ENCODE assay signal across 15 cellular contexts in genomic region chr17:5837055-5837491, GRCh38.
DNase-seq lines count a peak whose midpoint lies in the region; ATAC-seq and FAIRE-seq lines count a peak whose summit lies in the region.
"Had no signal": no experiment of that assay in that cellular context is flagged by ENCODE, and none has a peak within 500 bp of the region (broad histone marks: within the 10 kb centered on the region; RNA-seq: fewer than 3 reads in every experiment).

No MANE protein-coding gene starts in this region.

- H3K4me1 ChIP-seq in adipocyte (ENCODE audit: control insufficient read depth, insufficient read depth, low read length): no peaks in the 10 kb centered on the region
- H3K4me1 ChIP-seq: right atrium auricular region had no signal

- DNase-seq in NCI-H146 (lab: John Stamatoyannopoulos, UW) (peak; percentile 34), NCI-H146 treated with DMSO at 0.1 percent for 48 hours (lab: John Stamatoyannopoulos, UW; ENCODE audit: unreplicated experiment) (no peak), adipocyte (ENCODE audit: low read depth) (peak; percentile 43), glomerular endothelial cell (ENCODE audit: extremely low read depth, low read depth, low spot score) (peak; percentile 33), urothelium cell line (ENCODE audit: low spot score) (peak; percentile 61), epidermal melanocyte (ENCODE audit: insufficient read length, low spot score) (no peak)
- DNase-seq: 8988T; activated CD4-positive, alpha-beta memory T cell treated with anti-CD3 and anti-CD28 coated beads, Interleukin-2, amount 10 ng/mL, durations not matched to agents 7 days and 5 days; activated naive CD4-positive, alpha-beta T cell treated with anti-CD3 and anti-CD28 coated beads, Interleukin-2, amount 50 U/mL, for 16 hours; NCI-H1694; T-helper 1 cell had no signal

- no peak overlapping the region for H3K4me3 ChIP-seq in adipocyte (ENCODE audit: low read length)
- H3K4me3 ChIP-seq: hepatocyte, right atrium auricular region had no signal

- no peaks in the 10 kb centered on the region for H3K36me3 ChIP-seq in adipocyte (ENCODE audit: control insufficient read depth, insufficient read depth, low read length, severe bottlenecking)
- H3K36me3 ChIP-seq: right atrium auricular region had no signal

- H3K27me3 ChIP-seq in adipocyte (replicated peaks; ENCODE audit: control insufficient read depth, insufficient read depth, low read length): no peaks in the 10 kb centered on the region
- H3K27me3 ChIP-seq: hepatocyte, right atrium auricular region had no signal

- no peak overlapping the region for H3K9ac ChIP-seq in adipocyte (ENCODE audit: low read length)

- ATAC-seq in HG02571 (IDR thresholded peaks at IDR 0.05; ENCODE audit: unreplicated experiment) (no peak), GM18519 (IDR thresholded peaks at IDR 0.05; ENCODE audit: low FRiP score, unreplicated experiment) (no peak)

- FAIRE-seq in urothelium cell line (lab: Jason Lieb, UNC): no peak

- H3K9me3 ChIP-seq in adipocyte (ENCODE audit: control insufficient read depth, low read length): no peaks in the 10 kb centered on the region
- H3K9me3 ChIP-seq: right atrium auricular region had no signal

Comparison
In these comparisons a context has a peak if more than half of its experiments do, and no peak if none do; other contexts are left out.
1. DNase-seq: peak in NCI-H146 (single experiment), adipocyte (single experiment), glomerular endothelial cell (single experiment) and urothelium cell line (single experiment); none in NCI-H146 treated with DMSO at 0.1 percent for 48 hours (single experiment) and epidermal melanocyte (single experiment).